15 cellular contexts compared by ENCODE assay signal in genomic region chr21:46100020-46100419, GRCh38. TPM values are rescaled to one million over a fixed set of nuclear protein-coding genes. Genes with fewer than 3 reads are reported as not detected.
DNase-seq lines count a peak whose midpoint lies in the region; ATAC-seq and TF ChIP-seq lines count a peak whose summit lies in the region.
"Had no signal": no experiment of that assay in that cellular context is flagged by ENCODE, and none has a peak within 500 bp of the region (broad histone marks: within the 10 kb centered on the region; RNA-seq: fewer than 3 reads in every experiment).

No MANE protein-coding gene starts in this region.

- no peak for TF ChIP-seq CTCF in brain microvascular endothelial cell (IDR thresholded peaks at IDR 0.05; ENCODE audit: low read depth, low read length, missing control alignments)
- TF ChIP-seq CTCF in tibial artery (IDR thresholded peaks at IDR 0.05): no peak

- H3K27me3 ChIP-seq in brain microvascular endothelial cell (replicated peaks) (no peaks in the 10 kb centered on the region), mesendoderm (ENCODE audit: insufficient read depth, low read length, poor library complexity) (no peaks in the 10 kb centered on the region), tibial artery (no peaks in the 10 kb centered on the region)

- in situ Hi-C loops in brain microvascular endothelial cell (cut with HindIII; ENCODE audit: low pct_ligation_motif_present, low sequenced_read_pairs): no loop called here

- H3K79me1 ChIP-seq in mesendoderm (ENCODE audit: low read length): peaks cover 11% of the 10 kb centered on the region

- CTCF ChIA-PET in activated naive CD4-positive, alpha-beta T cell treated with anti-CD3 and anti-CD28 coated beads, Interleukin-2, amount 10 ng/mL, durations not matched to agents 7 days and 5 days (lab: Charles Lee): interaction anchor here (0.9 kb wide), 1 partner anchor 122 kb away, joined by 3 read pairs; no protein-coding TSS in a partner anchor

- H4K5ac ChIP-seq in mesendoderm (ENCODE audit: low read length): no peak overlapping the region

- no peak overlapping the region for H3K4ac ChIP-seq in mesendoderm (ENCODE audit: low read depth, low read length)

- peaks cover 3% of the 10 kb centered on the region for H3K36me3 Mint-ChIP-seq in activated naive CD4-positive, alpha-beta T cell treated with anti-CD3 and anti-CD28 coated beads, Interleukin-2, amount 10 ng/mL, durations not matched to agents 7 days and 5 days
- peaks cover 23 to 24% of the 10 kb centered on the region in 2 donors for H3K36me3 Mint-ChIP-seq in activated naive CD4-positive, alpha-beta T cell treated with anti-CD3 and anti-CD28 coated beads, Interleukin-2, amount 50 U/mL, for 72 hours
- peaks cover 4% of the 10 kb centered on the region for H3K36me3 Mint-ChIP-seq in stimulated activated memory B cell treated with anti-CD40 and anti-IgM and Interleukin-4, amounts not matched to agents 10 μg/mL and 1 μg/mL and 100 μg/mL, for 72 hours
- H3K36me3 Mint-ChIP-seq: stimulated activated effector memory CD8-positive, alpha-beta T cell treated with anti-CD3 and anti-CD28 coated beads, Interleukin-12 subunit alpha, Interleukin-12 subunit beta, amount 100 ng/mL, for 72 hours had no signal

- peak overlapping the region; percentile 78 for H3K4me3 ChIP-seq in brain microvascular endothelial cell (ENCODE audit: low read depth, low read length)
- H3K4me3 ChIP-seq in mesendoderm (ENCODE audit: low read length): no peak overlapping the region
- peak overlapping the region; percentile 82 to 97 for H3K4me3 ChIP-seq in tibial artery

- peak; percentile 12 for DNase-seq in activated naive CD4-positive, alpha-beta T cell treated with anti-CD3 and anti-CD28 coated beads, Interleukin-2, amount 10 ng/mL, durations not matched to agents 7 days and 5 days
- DNase-seq in activated naive CD4-positive, alpha-beta T cell treated with anti-CD3 and anti-CD28 coated beads, Interleukin-2, amount 50 U/mL, for 72 hours (ENCODE audit: low spot score in 2 of 2): no peak
- no peak for DNase-seq in brain microvascular endothelial cell
- no peak for DNase-seq in mesendoderm
- DNase-seq in tibial artery: peak in 1 of 2 donors; percentile 62
- DNase-seq in SKM-1 treated with dmso at 0.1 percent for 144 hours (lab: John Stamatoyannopoulos, UW; ENCODE audit: unreplicated experiment): no peak
- no peak for DNase-seq in HPDE6-E6E7 (ENCODE audit: extremely low spot score)
- DNase-seq: anterior cingulate cortex, foreskin keratinocyte, NCI-H774 had no signal

- no peak overlapping the region for H4K8ac ChIP-seq in mesendoderm (ENCODE audit: low read depth, low read length)

- intact Hi-C loops in tibial artery (cut with DNase I; ENCODE audit: low total_unique reads): no loop called here

- H3K4me3 Mint-ChIP-seq in activated naive CD4-positive, alpha-beta T cell treated with anti-CD3 and anti-CD28 coated beads, Interleukin-2, amount 10 ng/mL, durations not matched to agents 7 days and 5 days: peak overlapping the region; percentile 17
- H3K4me3 Mint-ChIP-seq in stimulated activated memory B cell treated with anti-CD40 and anti-IgM and Interleukin-4, amounts not matched to agents 10 μg/mL and 1 μg/mL and 100 μg/mL, for 72 hours: no peak overlapping the region

- H3K9me3 ChIP-seq in tibial artery: peaks cover 0 to 13% (median 11%) of the 10 kb centered on the region in 3 donors

- no peak overlapping the region for H3K18ac ChIP-seq in mesendoderm (ENCODE audit: low read length)

- WGBS in mesendoderm (ENCODE audit: extremely low coverage, insufficient coverage, low lambda C conversion rate): no CpG with 5 or more reads among the region's 6 CpGs

- peaks cover 65% of the 10 kb centered on the region for H3K27me3 Mint-ChIP-seq in activated naive CD4-positive, alpha-beta T cell treated with anti-CD3 and anti-CD28 coated beads, Interleukin-2, amount 10 ng/mL, durations not matched to agents 7 days and 5 days
- peaks cover 80% of the 10 kb centered on the region for H3K27me3 Mint-ChIP-seq in stimulated activated memory B cell treated with anti-CD40 and anti-IgM and Interleukin-4, amounts not matched to agents 10 μg/mL and 1 μg/mL and 100 μg/mL, for 72 hours

- no peak overlapping the region for H3K23ac ChIP-seq in mesendoderm (ENCODE audit: low read length)

- peaks cover 2% of the 10 kb centered on the region for H3K4me1 ChIP-seq in mesendoderm (ENCODE audit: control insufficient read depth, low read depth, low read length)
- H3K4me1 ChIP-seq in tibial artery: peaks cover 0 to 29% (median 16%) of the 10 kb centered on the region in 4 donors
- H3K4me1 ChIP-seq: foreskin keratinocyte had no signal

- H2AK5ac ChIP-seq in mesendoderm (ENCODE audit: low read length): no peak overlapping the region

- peaks cover 5% of the 10 kb centered on the region for H3K4me1 Mint-ChIP-seq in activated naive CD4-positive, alpha-beta T cell treated with anti-CD3 and anti-CD28 coated beads, Interleukin-2, amount 10 ng/mL, durations not matched to agents 7 days and 5 days
- H3K4me1 Mint-ChIP-seq in stimulated activated memory B cell treated with anti-CD40 and anti-IgM and Interleukin-4, amounts not matched to agents 10 μg/mL and 1 μg/mL and 100 μg/mL, for 72 hours: no peaks in the 10 kb centered on the region

- peaks cover 14% of the 10 kb centered on the region for H3K36me3 ChIP-seq in brain microvascular endothelial cell (replicated peaks)
- H3K36me3 ChIP-seq in mesendoderm (ENCODE audit: control insufficient read depth, insufficient read depth, low read length): no peaks in the 10 kb centered on the region
- peaks cover 0 to 8% (median 0%) of the 10 kb centered on the region in 3 donors for H3K36me3 ChIP-seq in tibial artery

- H3K56ac ChIP-seq in mesendoderm (ENCODE audit: low read length): no peak overlapping the region

- H3K9ac ChIP-seq in mesendoderm (ENCODE audit: low read length): no peak overlapping the region

- H3K4me2 ChIP-seq in mesendoderm (ENCODE audit: low read length): peak overlapping the region; percentile 2

- H3K27ac ChIP-seq in brain microvascular endothelial cell (no peak overlapping the region), mesendoderm (ENCODE audit: low read depth, low read length) (no peak overlapping the region), tibial artery (peak overlapping the region; percentile 95 to 100)
- H3K27ac ChIP-seq: foreskin keratinocyte, HL-60 had no signal

- H2BK120ac ChIP-seq in mesendoderm (ENCODE audit: low read depth, low read length): no peak overlapping the region

- no peak overlapping the region for H2BK5ac ChIP-seq in mesendoderm (ENCODE audit: low read length)

- H2BK15ac ChIP-seq in mesendoderm (replicated peaks; ENCODE audit: low read depth): no peak overlapping the region

- no peak overlapping the region for H3K27ac Mint-ChIP-seq in activated naive CD4-positive, alpha-beta T cell treated with anti-CD3 and anti-CD28 coated beads, Interleukin-2, amount 10 ng/mL, durations not matched to agents 7 days and 5 days
- no peak overlapping the region for H3K27ac Mint-ChIP-seq in activated naive CD4-positive, alpha-beta T cell treated with anti-CD3 and anti-CD28 coated beads, Interleukin-2, amount 50 U/mL, for 72 hours
- H3K27ac Mint-ChIP-seq in stimulated activated memory B cell treated with anti-CD40 and anti-IgM and Interleukin-4, amounts not matched to agents 10 μg/mL and 1 μg/mL and 100 μg/mL, for 72 hours: no peak overlapping the region
- H3K27ac Mint-ChIP-seq: stimulated activated effector memory CD8-positive, alpha-beta T cell treated with anti-CD3 and anti-CD28 coated beads, Interleukin-12 subunit alpha, Interleukin-12 subunit beta, amount 100 ng/mL, for 72 hours had no signal

- H3K9me3 Mint-ChIP-seq in activated naive CD4-positive, alpha-beta T cell treated with anti-CD3 and anti-CD28 coated beads, Interleukin-2, amount 10 ng/mL, durations not matched to agents 7 days and 5 days: peaks cover 10% of the 10 kb centered on the region
- peaks cover 9 to 28% of the 10 kb centered on the region in 2 donors for H3K9me3 Mint-ChIP-seq in activated naive CD4-positive, alpha-beta T cell treated with anti-CD3 and anti-CD28 coated beads, Interleukin-2, amount 50 U/mL, for 72 hours
- peaks cover 14% of the 10 kb centered on the region for H3K9me3 Mint-ChIP-seq in stimulated activated memory B cell treated with anti-CD40 and anti-IgM and Interleukin-4, amounts not matched to agents 10 μg/mL and 1 μg/mL and 100 μg/mL, for 72 hours

- H3K79me2 ChIP-seq in mesendoderm (ENCODE audit: control insufficient read depth, insufficient read depth, low read length): peaks cover 25% of the 10 kb centered on the region

- no peak for ATAC-seq in activated naive CD4-positive, alpha-beta T cell treated with anti-CD3 and anti-CD28 coated beads, Interleukin-2, amount 50 U/mL, for 72 hours
- ATAC-seq in stimulated activated memory B cell treated with anti-CD40 and anti-IgM and Interleukin-4, amounts not matched to agents 10 μg/mL and 1 μg/mL and 100 μg/mL, for 72 hours: no peak
- ATAC-seq: foreskin keratinocyte; stimulated activated effector memory CD8-positive, alpha-beta T cell treated with anti-CD3 and anti-CD28 coated beads, Interleukin-12 subunit alpha, Interleukin-12 subunit beta, amount 100 ng/mL, for 72 hours had no signal

RNA-seq across cellular contexts. Expression of gene COL6A2, which starts 2.1 kb away (rescaled TPM):
- 10 to 100 TPM; 11.9 to 14.2 TPM for total RNA-seq in activated naive CD4-positive, alpha-beta T cell treated with anti-CD3 and anti-CD28 coated beads, Interleukin-2, amount 50 U/mL, for 72 hours
- 67.9 TPM for polyA plus RNA-seq in mesendoderm (2013, experiment 1 of 2)
- 67.5 TPM for polyA plus RNA-seq in mesendoderm (2013, experiment 2 of 2)

RNA-seq across cellular contexts. Expression of gene FTCD, which starts 55.4 kb away (rescaled TPM):
- under 1 TPM; 0.21 to 0.39 TPM for total RNA-seq in activated naive CD4-positive, alpha-beta T cell treated with anti-CD3 and anti-CD28 coated beads, Interleukin-2, amount 50 U/mL, for 72 hours
- polyA plus RNA-seq in mesendoderm (2013, experiment 1 of 2): 2.4 TPM
- polyA plus RNA-seq in mesendoderm (2013, experiment 2 of 2): 2.9 TPM
- total RNA-seq: foreskin keratinocyte, lung microvascular endothelial cell, SK-MEL-5 had no signal
- polyA plus RNA-seq: foreskin keratinocyte had no signal

Comparison
In these comparisons a context has a peak if more than half of its experiments do, and no peak if none do; other contexts are left out.
1. H3K27ac ChIP-seq: peak in tibial artery (2 of 2); none in brain microvascular endothelial cell (single experiment) and mesendoderm (single experiment).